In the genomic region with DNA sequence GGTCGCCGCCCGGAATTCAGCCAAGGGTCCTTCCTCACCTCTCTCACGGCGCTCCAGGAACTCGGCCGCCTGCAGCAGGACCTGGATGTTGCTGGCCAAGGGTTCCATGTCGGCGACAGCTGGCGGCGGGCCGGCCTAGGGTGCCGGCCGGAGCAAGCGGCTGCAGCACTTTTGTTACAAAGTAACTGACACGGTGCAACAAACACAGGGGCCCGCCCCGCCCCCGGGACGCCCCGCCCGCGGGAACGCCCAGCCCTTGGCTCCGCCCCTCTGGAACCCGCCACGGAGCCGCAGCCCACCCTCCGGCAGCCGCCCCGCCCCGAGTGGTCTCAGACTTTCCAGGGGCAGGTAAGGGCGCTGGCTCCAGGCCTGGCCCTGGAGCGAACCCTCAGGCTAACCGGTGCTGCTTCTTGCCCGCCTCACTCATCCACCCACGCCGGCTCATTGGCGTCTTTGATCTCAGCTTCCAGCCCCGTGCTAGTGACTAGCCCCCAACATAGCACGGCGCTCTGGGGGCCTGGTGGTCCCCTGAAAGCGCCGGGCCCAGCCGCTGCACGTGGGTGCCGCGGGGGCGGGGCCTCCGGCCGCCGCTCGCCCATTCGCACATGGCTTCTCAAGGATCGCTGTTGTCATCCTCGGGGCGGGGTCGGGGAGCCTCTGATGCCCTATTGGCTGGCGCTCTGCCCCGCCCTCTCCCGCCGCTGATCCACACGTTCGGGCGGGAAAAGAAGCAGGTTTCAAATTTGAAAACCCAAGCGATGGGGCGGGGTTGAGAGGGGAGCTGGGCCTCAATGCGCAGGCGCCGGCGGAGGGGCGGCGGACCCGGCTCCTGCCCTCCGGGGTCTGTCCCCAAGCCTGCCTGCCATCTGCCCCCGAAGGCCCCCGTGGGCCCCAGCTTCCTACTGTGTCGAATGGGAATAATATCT, we compare ENCODE assay signal across 1 cellular context.
TF ChIP-seq lines count a peak whose summit lies in the region.

A gene with protein sequence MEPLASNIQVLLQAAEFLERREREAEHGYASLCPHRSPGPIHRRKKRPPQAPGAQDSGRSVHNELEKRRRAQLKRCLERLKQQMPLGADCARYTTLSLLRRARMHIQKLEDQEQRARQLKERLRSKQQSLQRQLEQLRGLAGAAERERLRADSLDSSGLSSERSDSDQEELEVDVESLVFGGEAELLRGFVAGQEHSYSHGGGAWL (minus strand): TSS at position 176 of the 926 bp plus-strand sequence. CDS start 68 bp downstream, at position 108.

TF ChIP-seq in HepG2, 621 proteins besides CTCF, POLR2A, EP300 and RAD21 (continued from another document and continues in another):
- TF ChIP-seq, protein P1, sequence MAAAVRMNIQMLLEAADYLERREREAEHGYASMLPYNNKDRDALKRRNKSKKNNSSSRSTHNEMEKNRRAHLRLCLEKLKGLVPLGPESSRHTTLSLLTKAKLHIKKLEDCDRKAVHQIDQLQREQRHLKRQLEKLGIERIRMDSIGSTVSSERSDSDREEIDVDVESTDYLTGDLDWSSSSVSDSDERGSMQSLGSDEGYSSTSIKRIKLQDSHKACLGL (CRISPR knock-in tag; IDR thresholded peaks at IDR 0.05): peak; percentile 99; the same call in 1 of the 2 replicates
- TF ChIP-seq PLRG1 (conservative IDR thresholded peaks at IDR 0.05) (no peak), ZNF607 (CRISPR knock-in tag; IDR thresholded peaks at IDR 0.05; ENCODE audit: borderline replicate concordance) (peak; percentile 61; the same call in 1 of the 2 replicates), MED13 (CRISPR knock-in tag; IDR thresholded peaks at IDR 0.05) (no peak; the same call in 1 of the 2 replicates), MED8 (CRISPR knock-in tag; IDR thresholded peaks at IDR 0.05; ENCODE audit: insufficient replicate concordance) (peak; percentile 23), JUND (CRISPR knock-in tag; IDR thresholded peaks at IDR 0.05) (no peak), ZSCAN20 (CRISPR knock-in tag; IDR thresholded peaks at IDR 0.05; ENCODE audit: borderline replicate concordance) (0 out of 2 replicates have a peak, but pooled peaks have one; percentile 39), ZNF670 (CRISPR knock-in tag; IDR thresholded peaks at IDR 0.05; ENCODE audit: borderline replicate concordance) (0 out of 2 replicates have a peak, but pooled peaks have one; percentile 59), KLF12 (CRISPR knock-in tag; IDR thresholded peaks at IDR 0.05; ENCODE audit: borderline replicate concordance) (peak; percentile 84; the same call in 1 of the 2 replicates), CCAR2 (optimal IDR thresholded peaks at IDR 0.05; ENCODE audit: low read depth, low read length) (no peak), YEATS2 (CRISPR knock-in tag; IDR thresholded peaks at IDR 0.05; ENCODE audit: borderline replicate concordance) (no peak), FOXJ3 (CRISPR knock-in tag; IDR thresholded peaks at IDR 0.05; ENCODE audit: borderline replicate concordance) (no peak), ZNF543 (CRISPR knock-in tag; IDR thresholded peaks at IDR 0.05) (no peak), ATF7-NPFF (CRISPR knock-in tag; IDR thresholded peaks at IDR 0.05; ENCODE audit: low read depth) (peak; percentile 83), IRF2 (CRISPR knock-in tag; IDR thresholded peaks at IDR 0.05) (no peak), ZNF251 (CRISPR knock-in tag; IDR thresholded peaks at IDR 0.05) (no peak), MTF1 (CRISPR knock-in tag; IDR thresholded peaks at IDR 0.05) (no peak), ZNF569 (CRISPR knock-in tag; IDR thresholded peaks at IDR 0.05; ENCODE audit: borderline replicate concordance) (0 out of 2 replicates have a peak, but pooled peaks have one; percentile 68), PHB2 (IDR thresholded peaks at IDR 0.05; ENCODE audit: partially characterized antibody) (no peak)
- TF ChIP-seq, protein P2, sequence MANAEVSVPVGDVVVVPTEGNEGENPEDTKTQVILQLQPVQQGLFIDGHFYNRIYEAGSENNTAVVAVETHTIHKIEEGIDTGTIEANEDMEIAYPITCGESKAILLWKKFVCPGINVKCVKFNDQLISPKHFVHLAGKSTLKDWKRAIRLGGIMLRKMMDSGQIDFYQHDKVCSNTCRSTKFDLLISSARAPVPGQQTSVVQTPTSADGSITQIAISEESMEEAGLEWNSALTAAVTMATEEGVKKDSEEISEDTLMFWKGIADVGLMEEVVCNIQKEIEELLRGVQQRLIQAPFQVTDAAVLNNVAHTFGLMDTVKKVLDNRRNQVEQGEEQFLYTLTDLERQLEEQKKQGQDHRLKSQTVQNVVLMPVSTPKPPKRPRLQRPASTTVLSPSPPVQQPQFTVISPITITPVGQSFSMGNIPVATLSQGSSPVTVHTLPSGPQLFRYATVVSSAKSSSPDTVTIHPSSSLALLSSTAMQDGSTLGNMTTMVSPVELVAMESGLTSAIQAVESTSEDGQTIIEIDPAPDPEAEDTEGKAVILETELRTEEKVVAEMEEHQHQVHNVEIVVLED (CRISPR knock-in tag; IDR thresholded peaks at IDR 0.05; ENCODE audit: borderline replicate concordance): peak; percentile 75
- TF ChIP-seq, protein P3, sequence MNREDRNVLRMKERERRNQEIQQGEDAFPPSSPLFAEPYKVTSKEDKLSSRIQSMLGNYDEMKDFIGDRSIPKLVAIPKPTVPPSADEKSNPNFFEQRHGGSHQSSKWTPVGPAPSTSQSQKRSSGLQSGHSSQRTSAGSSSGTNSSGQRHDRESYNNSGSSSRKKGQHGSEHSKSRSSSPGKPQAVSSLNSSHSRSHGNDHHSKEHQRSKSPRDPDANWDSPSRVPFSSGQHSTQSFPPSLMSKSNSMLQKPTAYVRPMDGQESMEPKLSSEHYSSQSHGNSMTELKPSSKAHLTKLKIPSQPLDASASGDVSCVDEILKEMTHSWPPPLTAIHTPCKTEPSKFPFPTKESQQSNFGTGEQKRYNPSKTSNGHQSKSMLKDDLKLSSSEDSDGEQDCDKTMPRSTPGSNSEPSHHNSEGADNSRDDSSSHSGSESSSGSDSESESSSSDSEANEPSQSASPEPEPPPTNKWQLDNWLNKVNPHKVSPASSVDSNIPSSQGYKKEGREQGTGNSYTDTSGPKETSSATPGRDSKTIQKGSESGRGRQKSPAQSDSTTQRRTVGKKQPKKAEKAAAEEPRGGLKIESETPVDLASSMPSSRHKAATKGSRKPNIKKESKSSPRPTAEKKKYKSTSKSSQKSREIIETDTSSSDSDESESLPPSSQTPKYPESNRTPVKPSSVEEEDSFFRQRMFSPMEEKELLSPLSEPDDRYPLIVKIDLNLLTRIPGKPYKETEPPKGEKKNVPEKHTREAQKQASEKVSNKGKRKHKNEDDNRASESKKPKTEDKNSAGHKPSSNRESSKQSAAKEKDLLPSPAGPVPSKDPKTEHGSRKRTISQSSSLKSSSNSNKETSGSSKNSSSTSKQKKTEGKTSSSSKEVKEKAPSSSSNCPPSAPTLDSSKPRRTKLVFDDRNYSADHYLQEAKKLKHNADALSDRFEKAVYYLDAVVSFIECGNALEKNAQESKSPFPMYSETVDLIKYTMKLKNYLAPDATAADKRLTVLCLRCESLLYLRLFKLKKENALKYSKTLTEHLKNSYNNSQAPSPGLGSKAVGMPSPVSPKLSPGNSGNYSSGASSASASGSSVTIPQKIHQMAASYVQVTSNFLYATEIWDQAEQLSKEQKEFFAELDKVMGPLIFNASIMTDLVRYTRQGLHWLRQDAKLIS (CRISPR knock-in tag; IDR thresholded peaks at IDR 0.05): no peak
- TF ChIP-seq, protein P4, sequence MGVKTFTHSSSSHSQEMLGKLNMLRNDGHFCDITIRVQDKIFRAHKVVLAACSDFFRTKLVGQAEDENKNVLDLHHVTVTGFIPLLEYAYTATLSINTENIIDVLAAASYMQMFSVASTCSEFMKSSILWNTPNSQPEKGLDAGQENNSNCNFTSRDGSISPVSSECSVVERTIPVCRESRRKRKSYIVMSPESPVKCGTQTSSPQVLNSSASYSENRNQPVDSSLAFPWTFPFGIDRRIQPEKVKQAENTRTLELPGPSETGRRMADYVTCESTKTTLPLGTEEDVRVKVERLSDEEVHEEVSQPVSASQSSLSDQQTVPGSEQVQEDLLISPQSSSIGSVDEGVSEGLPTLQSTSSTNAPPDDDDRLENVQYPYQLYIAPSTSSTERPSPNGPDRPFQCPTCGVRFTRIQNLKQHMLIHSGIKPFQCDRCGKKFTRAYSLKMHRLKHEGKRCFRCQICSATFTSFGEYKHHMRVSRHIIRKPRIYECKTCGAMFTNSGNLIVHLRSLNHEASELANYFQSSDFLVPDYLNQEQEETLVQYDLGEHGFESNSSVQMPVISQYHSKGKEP (CRISPR knock-in tag; IDR thresholded peaks at IDR 0.05): no peak
- TF ChIP-seq, protein P5, sequence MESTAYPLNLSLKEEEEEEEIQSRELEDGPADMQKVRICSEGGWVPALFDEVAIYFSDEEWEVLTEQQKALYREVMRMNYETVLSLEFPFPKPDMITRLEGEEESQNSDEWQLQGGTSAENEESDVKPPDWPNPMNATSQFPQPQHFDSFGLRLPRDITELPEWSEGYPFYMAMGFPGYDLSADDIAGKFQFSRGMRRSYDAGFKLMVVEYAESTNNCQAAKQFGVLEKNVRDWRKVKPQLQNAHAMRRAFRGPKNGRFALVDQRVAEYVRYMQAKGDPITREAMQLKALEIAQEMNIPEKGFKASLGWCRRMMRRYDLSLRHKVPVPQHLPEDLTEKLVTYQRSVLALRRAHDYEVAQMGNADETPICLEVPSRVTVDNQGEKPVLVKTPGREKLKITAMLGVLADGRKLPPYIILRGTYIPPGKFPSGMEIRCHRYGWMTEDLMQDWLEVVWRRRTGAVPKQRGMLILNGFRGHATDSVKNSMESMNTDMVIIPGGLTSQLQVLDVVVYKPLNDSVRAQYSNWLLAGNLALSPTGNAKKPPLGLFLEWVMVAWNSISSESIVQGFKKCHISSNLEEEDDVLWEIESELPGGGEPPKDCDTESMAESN (CRISPR knock-in tag; conservative IDR thresholded peaks at IDR 0.05): peak; percentile 67; the same call in 1 of the 2 replicates
- TF ChIP-seq, protein P6, sequence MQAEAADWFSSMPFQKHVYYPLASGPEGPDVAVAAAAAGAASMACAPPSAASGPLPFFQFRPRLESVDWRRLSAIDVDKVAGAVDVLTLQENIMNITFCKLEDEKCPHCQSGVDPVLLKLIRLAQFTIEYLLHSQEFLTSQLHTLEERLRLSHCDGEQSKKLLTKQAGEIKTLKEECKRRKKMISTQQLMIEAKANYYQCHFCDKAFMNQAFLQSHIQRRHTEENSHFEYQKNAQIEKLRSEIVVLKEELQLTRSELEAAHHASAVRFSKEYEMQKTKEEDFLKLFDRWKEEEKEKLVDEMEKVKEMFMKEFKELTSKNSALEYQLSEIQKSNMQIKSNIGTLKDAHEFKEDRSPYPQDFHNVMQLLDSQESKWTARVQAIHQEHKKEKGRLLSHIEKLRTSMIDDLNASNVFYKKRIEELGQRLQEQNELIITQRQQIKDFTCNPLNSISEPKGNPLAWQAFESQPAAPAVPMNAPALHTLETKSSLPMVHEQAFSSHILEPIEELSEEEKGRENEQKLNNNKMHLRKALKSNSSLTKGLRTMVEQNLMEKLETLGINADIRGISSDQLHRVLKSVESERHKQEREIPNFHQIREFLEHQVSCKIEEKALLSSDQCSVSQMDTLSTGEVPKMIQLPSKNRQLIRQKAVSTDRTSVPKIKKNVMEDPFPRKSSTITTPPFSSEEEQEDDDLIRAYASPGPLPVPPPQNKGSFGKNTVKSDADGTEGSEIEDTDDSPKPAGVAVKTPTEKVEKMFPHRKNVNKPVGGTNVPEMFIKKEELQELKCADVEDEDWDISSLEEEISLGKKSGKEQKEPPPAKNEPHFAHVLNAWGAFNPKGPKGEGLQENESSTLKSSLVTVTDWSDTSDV (CRISPR knock-in tag; IDR thresholded peaks at IDR 0.05): no peak
- TF ChIP-seq, protein P7, sequence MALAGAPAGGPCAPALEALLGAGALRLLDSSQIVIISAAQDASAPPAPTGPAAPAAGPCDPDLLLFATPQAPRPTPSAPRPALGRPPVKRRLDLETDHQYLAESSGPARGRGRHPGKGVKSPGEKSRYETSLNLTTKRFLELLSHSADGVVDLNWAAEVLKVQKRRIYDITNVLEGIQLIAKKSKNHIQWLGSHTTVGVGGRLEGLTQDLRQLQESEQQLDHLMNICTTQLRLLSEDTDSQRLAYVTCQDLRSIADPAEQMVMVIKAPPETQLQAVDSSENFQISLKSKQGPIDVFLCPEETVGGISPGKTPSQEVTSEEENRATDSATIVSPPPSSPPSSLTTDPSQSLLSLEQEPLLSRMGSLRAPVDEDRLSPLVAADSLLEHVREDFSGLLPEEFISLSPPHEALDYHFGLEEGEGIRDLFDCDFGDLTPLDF (CRISPR knock-in tag; IDR thresholded peaks at IDR 0.05): peak; percentile 100
- TF ChIP-seq, protein P8, sequence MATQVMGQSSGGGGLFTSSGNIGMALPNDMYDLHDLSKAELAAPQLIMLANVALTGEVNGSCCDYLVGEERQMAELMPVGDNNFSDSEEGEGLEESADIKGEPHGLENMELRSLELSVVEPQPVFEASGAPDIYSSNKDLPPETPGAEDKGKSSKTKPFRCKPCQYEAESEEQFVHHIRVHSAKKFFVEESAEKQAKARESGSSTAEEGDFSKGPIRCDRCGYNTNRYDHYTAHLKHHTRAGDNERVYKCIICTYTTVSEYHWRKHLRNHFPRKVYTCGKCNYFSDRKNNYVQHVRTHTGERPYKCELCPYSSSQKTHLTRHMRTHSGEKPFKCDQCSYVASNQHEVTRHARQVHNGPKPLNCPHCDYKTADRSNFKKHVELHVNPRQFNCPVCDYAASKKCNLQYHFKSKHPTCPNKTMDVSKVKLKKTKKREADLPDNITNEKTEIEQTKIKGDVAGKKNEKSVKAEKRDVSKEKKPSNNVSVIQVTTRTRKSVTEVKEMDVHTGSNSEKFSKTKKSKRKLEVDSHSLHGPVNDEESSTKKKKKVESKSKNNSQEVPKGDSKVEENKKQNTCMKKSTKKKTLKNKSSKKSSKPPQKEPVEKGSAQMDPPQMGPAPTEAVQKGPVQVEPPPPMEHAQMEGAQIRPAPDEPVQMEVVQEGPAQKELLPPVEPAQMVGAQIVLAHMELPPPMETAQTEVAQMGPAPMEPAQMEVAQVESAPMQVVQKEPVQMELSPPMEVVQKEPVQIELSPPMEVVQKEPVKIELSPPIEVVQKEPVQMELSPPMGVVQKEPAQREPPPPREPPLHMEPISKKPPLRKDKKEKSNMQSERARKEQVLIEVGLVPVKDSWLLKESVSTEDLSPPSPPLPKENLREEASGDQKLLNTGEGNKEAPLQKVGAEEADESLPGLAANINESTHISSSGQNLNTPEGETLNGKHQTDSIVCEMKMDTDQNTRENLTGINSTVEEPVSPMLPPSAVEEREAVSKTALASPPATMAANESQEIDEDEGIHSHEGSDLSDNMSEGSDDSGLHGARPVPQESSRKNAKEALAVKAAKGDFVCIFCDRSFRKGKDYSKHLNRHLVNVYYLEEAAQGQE (IDR thresholded peaks at IDR 0.05; ENCODE audit: borderline replicate concordance in 1 of 2, low read depth in 1 of 2, low read length in 2 of 2): no peak
- TF ChIP-seq, protein P9, sequence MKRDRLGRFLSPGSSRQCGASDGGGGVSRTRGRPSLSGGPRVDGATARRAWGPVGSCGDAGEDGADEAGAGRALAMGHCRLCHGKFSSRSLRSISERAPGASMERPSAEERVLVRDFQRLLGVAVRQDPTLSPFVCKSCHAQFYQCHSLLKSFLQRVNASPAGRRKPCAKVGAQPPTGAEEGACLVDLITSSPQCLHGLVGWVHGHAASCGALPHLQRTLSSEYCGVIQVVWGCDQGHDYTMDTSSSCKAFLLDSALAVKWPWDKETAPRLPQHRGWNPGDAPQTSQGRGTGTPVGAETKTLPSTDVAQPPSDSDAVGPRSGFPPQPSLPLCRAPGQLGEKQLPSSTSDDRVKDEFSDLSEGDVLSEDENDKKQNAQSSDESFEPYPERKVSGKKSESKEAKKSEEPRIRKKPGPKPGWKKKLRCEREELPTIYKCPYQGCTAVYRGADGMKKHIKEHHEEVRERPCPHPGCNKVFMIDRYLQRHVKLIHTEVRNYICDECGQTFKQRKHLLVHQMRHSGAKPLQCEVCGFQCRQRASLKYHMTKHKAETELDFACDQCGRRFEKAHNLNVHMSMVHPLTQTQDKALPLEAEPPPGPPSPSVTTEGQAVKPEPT (CRISPR knock-in tag; IDR thresholded peaks at IDR 0.05; ENCODE audit: low read depth): no peak
